In genomic region chr10:79779310-79779938, GRCh38 we compare ENCODE assay signal across 8 cellular contexts. TPM values are rescaled to one million over a fixed set of nuclear protein-coding genes. Genes with fewer than 3 reads are reported as not detected.
A peak's percentile ranks its signal among the peaks of the same experiment; 100 is the strongest.
DNase-seq lines count a peak whose midpoint lies in the region; TF ChIP-seq lines count a peak whose summit lies in the region.
"Not testable (repeated sequence)": the region's sequence is repeated elsewhere in the genome, so short reads cannot be mapped to it uniquely, and the experiment has no call there.

No MANE protein-coding gene starts in this region.

- peak; percentile 71 for TF ChIP-seq CTCF in parathyroid adenoma (IDR thresholded peaks at IDR 0.05)

- not testable (repeated sequence) for H3K9ac ChIP-seq in parathyroid adenoma

- H3K79me2 ChIP-seq in parathyroid adenoma, result not testable (repeated sequence)

- H3K4me2 ChIP-seq in parathyroid adenoma (ENCODE audit: low read length), result not testable (repeated sequence)

- not testable (repeated sequence) for H3K4me1 ChIP-seq in HAP-1, parathyroid adenoma

- not testable (repeated sequence) for H3K4me3 ChIP-seq in HAP-1; parathyroid adenoma (ENCODE audit: low read depth, low read length)

- intact Hi-C loops in cardiac septum (cut with DNase I), result not testable (repeated sequence)

- H3K27ac ChIP-seq in parathyroid adenoma, result not testable (repeated sequence)

- DNase-seq in GDM1 (lab: John Stamatoyannopoulos, UW), result peak; percentile 65
- peak; percentile 45 to 83 for DNase-seq in HAP-1 (ENCODE audit: low spot score in 2 of 2)
- peak; percentile 25 for DNase-seq in LoVo (ENCODE audit: low spot score)
- peak; percentile 73 for DNase-seq in UCSD-AML1 (lab: John Stamatoyannopoulos, UW; ENCODE audit: unreplicated experiment)
- DNase-seq in amygdala (lab: John Stamatoyannopoulos, UW), result peak in 38 of 56 donors; percentile 1 to 68 (median 30)
- DNase-seq in cardiac septum (ENCODE audit: low spot score), result peak; percentile 88
- DNase-seq in stromal cell of bone marrow (ENCODE audit: low read depth), result peak; percentile 42

- not testable (repeated sequence) for H3K9me3 ChIP-seq in HAP-1; parathyroid adenoma (ENCODE audit: control insufficient read depth, low read length)

- H3K27me3 ChIP-seq in HAP-1 (ENCODE audit: low read depth); parathyroid adenoma (ENCODE audit: control insufficient read depth, insufficient read depth, low read length): not testable (repeated sequence)

- H3K36me3 ChIP-seq in HAP-1 (replicated peaks); parathyroid adenoma (ENCODE audit: control insufficient read depth, insufficient read depth, low read length): not testable (repeated sequence)

- in situ Hi-C loops in HAP-1 (cut with MboI; ENCODE audit: low sequenced_read_pairs), result not testable (repeated sequence)

- H2AFZ ChIP-seq in parathyroid adenoma, result not testable (repeated sequence)

RNA-seq across cellular contexts. Expression of gene NUTM2E, which starts 47.1 kb away (rescaled TPM):
- total RNA-seq in cardiac septum, result not detected

Comparison
In these comparisons a context has a peak if more than half of its experiments do, and no peak if none do; other contexts are left out.
1. DNase-seq: peak in every context shown above with its lines; median percentile 88 in cardiac septum; 73 in UCSD-AML1; 65 in GDM1; 64 in HAP-1; 42 in stromal cell of bone marrow; 30 in amygdala; 25 in LoVo.